Comparison of ENCODE assay signal across 16 cellular contexts in the genomic region with DNA sequence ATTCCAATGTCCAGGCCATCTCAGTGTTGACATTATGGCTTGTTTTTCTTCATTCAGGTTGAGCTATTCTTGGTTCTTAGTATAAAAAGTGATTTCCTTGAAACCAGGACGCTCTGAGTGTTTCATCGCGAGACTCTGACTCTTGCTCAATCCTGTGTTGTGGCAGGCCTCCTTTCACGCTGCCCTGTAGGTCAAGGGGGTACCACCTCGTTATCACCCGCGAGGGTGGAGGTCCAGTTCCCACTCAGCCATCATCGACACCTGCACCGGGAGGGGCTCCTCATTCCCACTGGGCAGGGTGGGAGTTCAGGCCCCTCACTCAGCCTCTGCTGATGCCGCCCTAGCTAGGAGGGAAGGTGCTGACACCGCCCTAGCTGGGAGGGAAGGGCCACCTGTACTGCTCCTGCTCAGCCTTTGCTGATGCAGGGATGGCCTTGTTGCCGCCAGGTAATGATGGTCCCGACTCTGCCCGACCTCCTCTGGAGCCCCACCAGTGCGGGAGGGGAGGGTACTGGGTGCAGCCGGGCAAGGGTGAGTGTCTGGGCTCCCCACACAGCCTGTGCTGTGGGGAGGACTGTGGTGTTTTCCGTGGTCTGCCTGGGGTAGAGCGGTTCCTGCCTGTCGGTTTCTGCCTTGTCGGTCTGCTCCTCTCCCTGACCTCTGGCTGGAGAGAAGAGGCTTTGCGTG. TPM values are rescaled to one million over a fixed set of nuclear protein-coding genes. Genes with fewer than 3 reads are reported as not detected.
DNase-seq lines count a peak whose midpoint lies in the region; ATAC-seq and TF ChIP-seq lines count a peak whose summit lies in the region.
"Had no signal": no experiment of that assay in that cellular context is flagged by ENCODE, and none has a peak within 500 bp of the region (broad histone marks: within the 10 kb centered on the region; RNA-seq: fewer than 3 reads in every experiment).

No MANE protein-coding gene starts in this region.

- H3K79me2 ChIP-seq in osteoblast (ENCODE audit: insufficient read depth, low read length), result no peaks in the 10 kb centered on the region

- H3K27me3 ChIP-seq in osteoblast (ENCODE audit: insufficient read depth, low read length), result no peaks in the 10 kb centered on the region

- no peak overlapping the region for H3K27ac Mint-ChIP-seq in stimulated activated naive CD8-positive, alpha-beta T cell treated with anti-CD3 and anti-CD28 coated beads, Interleukin-15, amount 100 ng/mL, for 72 hours
- H3K27ac Mint-ChIP-seq in effector memory CD8-positive, alpha-beta T cell, result peak overlapping the region; percentile 31 to 77
- H3K27ac Mint-ChIP-seq: B cell had no signal

- no peaks in the 10 kb centered on the region for H3K27me3 Mint-ChIP-seq in stimulated activated naive CD8-positive, alpha-beta T cell treated with anti-CD3 and anti-CD28 coated beads, Interleukin-15, amount 100 ng/mL, for 72 hours
- H3K27me3 Mint-ChIP-seq in effector memory CD8-positive, alpha-beta T cell, result no peaks in the 10 kb centered on the region
- H3K27me3 Mint-ChIP-seq: B cell; CD4-positive, CD25-positive, alpha-beta regulatory T cell; IgD-negative memory B cell had no signal

- no peak for TF ChIP-seq CTCF in osteoblast (IDR thresholded peaks at IDR 0.05; ENCODE audit: extremely low read depth, low read depth, low read length)

- no peak overlapping the region for H3K4me3 Mint-ChIP-seq in stimulated activated naive CD8-positive, alpha-beta T cell treated with anti-CD3 and anti-CD28 coated beads, Interleukin-15, amount 100 ng/mL, for 72 hours
- no peak overlapping the region for H3K4me3 Mint-ChIP-seq in effector memory CD8-positive, alpha-beta T cell
- H3K4me3 Mint-ChIP-seq: B cell; CD4-positive, CD25-positive, alpha-beta regulatory T cell; IgD-negative memory B cell had no signal

- no peak overlapping the region for H3K4me2 ChIP-seq in osteoblast (ENCODE audit: insufficient read depth, low read length)

- H3K36me3 ChIP-seq in osteoblast (ENCODE audit: insufficient read depth, low read length), result peaks cover 11% of the 10 kb centered on the region

- no peaks in the 10 kb centered on the region for H3K9me3 Mint-ChIP-seq in stimulated activated naive CD8-positive, alpha-beta T cell treated with anti-CD3 and anti-CD28 coated beads, Interleukin-15, amount 100 ng/mL, for 72 hours
- H3K9me3 Mint-ChIP-seq in effector memory CD8-positive, alpha-beta T cell, result no peaks in the 10 kb centered on the region
- H3K9me3 Mint-ChIP-seq: CD4-positive, CD25-positive, alpha-beta regulatory T cell; IgD-negative memory B cell had no signal

- H3K9me3 ChIP-seq in osteoblast (ENCODE audit: low read depth, low read length), result no peaks in the 10 kb centered on the region

- H2AFZ ChIP-seq in osteoblast (ENCODE audit: low read length), result no peak overlapping the region

- no peak overlapping the region for H3K27ac ChIP-seq in osteoblast (ENCODE audit: low read depth, low read length)

- peaks cover 17% of the 10 kb centered on the region for H4K20me1 ChIP-seq in osteoblast (ENCODE audit: insufficient read depth, low read length)

- H3K4me1 Mint-ChIP-seq in stimulated activated naive CD8-positive, alpha-beta T cell treated with anti-CD3 and anti-CD28 coated beads, Interleukin-15, amount 100 ng/mL, for 72 hours, result peaks cover 6% of the 10 kb centered on the region
- no peaks in the 10 kb centered on the region for H3K4me1 Mint-ChIP-seq in effector memory CD8-positive, alpha-beta T cell (ENCODE audit: low read depth in 2 of 2)
- H3K4me1 Mint-ChIP-seq: IgD-negative memory B cell had no signal

- DNase-seq in stimulated activated naive CD8-positive, alpha-beta T cell treated with anti-CD3 and anti-CD28 coated beads, Interleukin-15, Interleukin-2, amounts not matched to agents 100 U/mL and 50 U/mL, for 24 hours, result no peak
- DNase-seq in stimulated activated naive CD8-positive, alpha-beta T cell treated with anti-CD3 and anti-CD28 coated beads, Interleukin-15, amount 100 ng/mL, for 72 hours, result no peak
- no peak for DNase-seq in effector memory CD8-positive, alpha-beta T cell
- DNase-seq in osteoblast (ENCODE audit: insufficient read length, low spot score, missing footprints), result peak; percentile 52
- no peak for DNase-seq in DMS53 treated with DMSO at 0.1 percent for 48 hours (lab: John Stamatoyannopoulos, UW; ENCODE audit: unreplicated experiment)
- DNase-seq in nucleus accumbens (lab: John Stamatoyannopoulos, UW), result no peak
- DNase-seq: COR-L47, Karpas-422, NCI-H187, NCI-H446 treated with DMSO at 0.1 percent for 48 hours, NCI-H526 treated with DMSO at 0.1 percent for 48 hours, OCI-M1 had no signal

- H3K4me3 ChIP-seq in osteoblast (ENCODE audit: insufficient read depth, low read length), result no peak overlapping the region

- peaks cover 9% of the 10 kb centered on the region for H3K36me3 Mint-ChIP-seq in effector memory CD8-positive, alpha-beta T cell (ENCODE audit: insufficient read depth)

- ATAC-seq in stimulated activated naive CD8-positive, alpha-beta T cell treated with anti-CD3 and anti-CD28 coated beads, Interleukin-15, Interleukin-2, amounts not matched to agents 100 U/mL and 50 U/mL, for 24 hours, result peak; percentile 14
- no peak for ATAC-seq in stimulated activated naive CD8-positive, alpha-beta T cell treated with anti-CD3 and anti-CD28 coated beads, Interleukin-15, amount 100 ng/mL, for 72 hours
- no peak for ATAC-seq in effector memory CD8-positive, alpha-beta T cell (replicated peaks)
- ATAC-seq in activated CD4-positive, CD25-positive, alpha-beta regulatory T cell treated with anti-CD3 and anti-CD28 coated beads, Interleukin-2, amount 50 U/mL, for 24 hours, result no peak

- H3K4me1 ChIP-seq in osteoblast (ENCODE audit: insufficient read depth, low read length), result peaks cover 15% of the 10 kb centered on the region

RNA-seq across cellular contexts. Expression of gene IQCE, which starts 16.4 kb away (rescaled TPM):
- total RNA-seq in osteoblast, result 15.3 and 18.8 TPM in 2 replicates

RNA-seq across cellular contexts. Expression of gene BRAT1, which starts 19.9 kb away (rescaled TPM):
- 23.9 and 28.2 TPM in 2 replicates for total RNA-seq in osteoblast

RNA-seq across cellular contexts. Expression of gene LFNG, which starts 55.6 kb away (rescaled TPM):
- total RNA-seq in osteoblast, result 16.2 and 21.0 TPM in 2 replicates

RNA-seq across cellular contexts. Expression of gene TTYH3, which starts 56.6 kb away (rescaled TPM):
- total RNA-seq in osteoblast, result 28.3 and 29.0 TPM in 2 replicates

Comparison
In these comparisons a context has a peak if more than half of its experiments do, and no peak if none do; other contexts are left out.
1. H3K27ac Mint-ChIP-seq: peak in effector memory CD8-positive, alpha-beta T cell (2 of 2); none in stimulated activated naive CD8-positive, alpha-beta T cell treated with anti-CD3 and anti-CD28 coated beads, Interleukin-15, amount 100 ng/mL, for 72 hours (0 of 2).